Comparison of ENCODE assay signal across 1 cellular context in the genomic region with DNA sequence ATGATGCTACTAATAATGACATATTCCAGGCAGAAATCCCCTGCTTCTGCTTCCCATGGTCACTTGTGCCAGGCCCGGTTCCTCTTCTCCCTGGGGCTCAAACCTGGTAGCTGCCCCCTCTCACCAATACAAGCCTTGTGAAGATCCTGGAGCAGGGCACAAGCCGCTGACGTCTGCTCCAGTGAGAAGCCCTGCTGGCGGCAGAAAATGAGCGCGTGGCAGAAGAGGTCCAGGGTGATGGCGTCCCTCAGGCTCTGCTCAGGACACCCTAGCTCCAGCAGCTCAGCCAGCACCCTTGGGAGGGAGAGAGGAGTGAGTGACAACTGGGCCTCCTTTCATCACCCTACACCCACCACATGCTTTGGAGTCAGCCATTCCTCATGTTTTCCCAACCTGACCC.
TF ChIP-seq lines count a peak whose summit lies in the region.

No MANE protein-coding gene starts in this region.

TF ChIP-seq in K562, 482 proteins besides CTCF, POLR2A, EP300 and RAD21:
- TF ChIP-seq RBFOX2 (IDR thresholded peaks at IDR 0.05; ENCODE audit: low read depth, low read length) (peak; percentile 35; the same call in 1 of the 2 replicates), POLR2G (IDR thresholded peaks at IDR 0.05; ENCODE audit: low read depth, low read length) (peak; percentile 41; the same call in 1 of the 2 replicates), ZNF354B (CRISPR knock-in tag; IDR thresholded peaks at IDR 0.05) (no peak), ASH1L (IDR thresholded peaks at IDR 0.05; ENCODE audit: borderline replicate concordance, low read depth, partially characterized antibody) (no peak), MCM3 (IDR thresholded peaks at IDR 0.05) (no peak), CREB3 (tag; conservative IDR thresholded peaks at IDR 0.05; ENCODE audit: low read depth) (no peak), ZNF436 (CRISPR knock-in tag; IDR thresholded peaks at IDR 0.05) (no peak)
- TF ChIP-seq, protein P1, sequence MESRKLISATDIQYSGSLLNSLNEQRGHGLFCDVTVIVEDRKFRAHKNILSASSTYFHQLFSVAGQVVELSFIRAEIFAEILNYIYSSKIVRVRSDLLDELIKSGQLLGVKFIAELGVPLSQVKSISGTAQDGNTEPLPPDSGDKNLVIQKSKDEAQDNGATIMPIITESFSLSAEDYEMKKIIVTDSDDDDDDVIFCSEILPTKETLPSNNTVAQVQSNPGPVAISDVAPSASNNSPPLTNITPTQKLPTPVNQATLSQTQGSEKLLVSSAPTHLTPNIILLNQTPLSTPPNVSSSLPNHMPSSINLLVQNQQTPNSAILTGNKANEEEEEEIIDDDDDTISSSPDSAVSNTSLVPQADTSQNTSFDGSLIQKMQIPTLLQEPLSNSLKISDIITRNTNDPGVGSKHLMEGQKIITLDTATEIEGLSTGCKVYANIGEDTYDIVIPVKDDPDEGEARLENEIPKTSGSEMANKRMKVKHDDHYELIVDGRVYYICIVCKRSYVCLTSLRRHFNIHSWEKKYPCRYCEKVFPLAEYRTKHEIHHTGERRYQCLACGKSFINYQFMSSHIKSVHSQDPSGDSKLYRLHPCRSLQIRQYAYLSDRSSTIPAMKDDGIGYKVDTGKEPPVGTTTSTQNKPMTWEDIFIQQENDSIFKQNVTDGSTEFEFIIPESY (CRISPR knock-in tag; IDR thresholded peaks at IDR 0.05): peak; percentile 31; the same call in 1 of the 2 replicates
- TF ChIP-seq, protein P2, sequence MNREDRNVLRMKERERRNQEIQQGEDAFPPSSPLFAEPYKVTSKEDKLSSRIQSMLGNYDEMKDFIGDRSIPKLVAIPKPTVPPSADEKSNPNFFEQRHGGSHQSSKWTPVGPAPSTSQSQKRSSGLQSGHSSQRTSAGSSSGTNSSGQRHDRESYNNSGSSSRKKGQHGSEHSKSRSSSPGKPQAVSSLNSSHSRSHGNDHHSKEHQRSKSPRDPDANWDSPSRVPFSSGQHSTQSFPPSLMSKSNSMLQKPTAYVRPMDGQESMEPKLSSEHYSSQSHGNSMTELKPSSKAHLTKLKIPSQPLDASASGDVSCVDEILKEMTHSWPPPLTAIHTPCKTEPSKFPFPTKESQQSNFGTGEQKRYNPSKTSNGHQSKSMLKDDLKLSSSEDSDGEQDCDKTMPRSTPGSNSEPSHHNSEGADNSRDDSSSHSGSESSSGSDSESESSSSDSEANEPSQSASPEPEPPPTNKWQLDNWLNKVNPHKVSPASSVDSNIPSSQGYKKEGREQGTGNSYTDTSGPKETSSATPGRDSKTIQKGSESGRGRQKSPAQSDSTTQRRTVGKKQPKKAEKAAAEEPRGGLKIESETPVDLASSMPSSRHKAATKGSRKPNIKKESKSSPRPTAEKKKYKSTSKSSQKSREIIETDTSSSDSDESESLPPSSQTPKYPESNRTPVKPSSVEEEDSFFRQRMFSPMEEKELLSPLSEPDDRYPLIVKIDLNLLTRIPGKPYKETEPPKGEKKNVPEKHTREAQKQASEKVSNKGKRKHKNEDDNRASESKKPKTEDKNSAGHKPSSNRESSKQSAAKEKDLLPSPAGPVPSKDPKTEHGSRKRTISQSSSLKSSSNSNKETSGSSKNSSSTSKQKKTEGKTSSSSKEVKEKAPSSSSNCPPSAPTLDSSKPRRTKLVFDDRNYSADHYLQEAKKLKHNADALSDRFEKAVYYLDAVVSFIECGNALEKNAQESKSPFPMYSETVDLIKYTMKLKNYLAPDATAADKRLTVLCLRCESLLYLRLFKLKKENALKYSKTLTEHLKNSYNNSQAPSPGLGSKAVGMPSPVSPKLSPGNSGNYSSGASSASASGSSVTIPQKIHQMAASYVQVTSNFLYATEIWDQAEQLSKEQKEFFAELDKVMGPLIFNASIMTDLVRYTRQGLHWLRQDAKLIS (CRISPR knock-in tag; IDR thresholded peaks at IDR 0.05): no peak
- TF ChIP-seq, protein P3, sequence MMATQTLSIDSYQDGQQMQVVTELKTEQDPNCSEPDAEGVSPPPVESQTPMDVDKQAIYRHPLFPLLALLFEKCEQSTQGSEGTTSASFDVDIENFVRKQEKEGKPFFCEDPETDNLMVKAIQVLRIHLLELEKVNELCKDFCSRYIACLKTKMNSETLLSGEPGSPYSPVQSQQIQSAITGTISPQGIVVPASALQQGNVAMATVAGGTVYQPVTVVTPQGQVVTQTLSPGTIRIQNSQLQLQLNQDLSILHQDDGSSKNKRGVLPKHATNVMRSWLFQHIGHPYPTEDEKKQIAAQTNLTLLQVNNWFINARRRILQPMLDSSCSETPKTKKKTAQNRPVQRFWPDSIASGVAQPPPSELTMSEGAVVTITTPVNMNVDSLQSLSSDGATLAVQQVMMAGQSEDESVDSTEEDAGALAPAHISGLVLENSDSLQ (IDR thresholded peaks at IDR 0.05): peak; percentile 44
TF ChIP-seq in K562: peak in this region for 4.
